In genomic region chr12:68839183-68840147, GRCh38 we compare ENCODE assay signal across 30 cellular contexts. TPM values are rescaled to one million over a fixed set of nuclear protein-coding genes. Genes with fewer than 3 reads are reported as not detected.
DNase-seq lines count a peak whose midpoint lies in the region; ATAC-seq, FAIRE-seq and TF ChIP-seq lines count a peak whose summit lies in the region.
"Had no signal": no experiment of that assay in that cellular context is flagged by ENCODE, and none has a peak within 500 bp of the region (broad histone marks: within the 10 kb centered on the region; RNA-seq: fewer than 3 reads in every experiment).

No MANE protein-coding gene starts in this region.

- no peak overlapping the region for H3K4me3 ChIP-seq in breast epithelium
- no peak overlapping the region for H3K4me3 ChIP-seq in GM12878
- H3K4me3 ChIP-seq: A549, esophagus muscularis mucosa, gastroesophageal sphincter, lower lobe of right lung, mucosa of descending colon, ovary, SJCRH30, stomach, vagina had no signal

- in situ Hi-C loops in GM12878 (cut with MboI): no loop called here

- TF ChIP-seq CTCF in MCF 10A (IDR thresholded peaks at IDR 0.05; ENCODE audit: unreplicated experiment) (no peak), breast epithelium (IDR thresholded peaks at IDR 0.05) (no peak), HFFc6 (IDR thresholded peaks at IDR 0.05) (no peak), GM12878 (IDR thresholded peaks at IDR 0.05 in 2 of 3, conservative IDR thresholded peaks at IDR 0.05 in 1 of 3; ENCODE audit: control insufficient read depth in 2 of 3, extremely low read depth in 1 of 3, insufficient read depth in 1 of 3, low read depth in 3 of 3, low read length in 3 of 3) (no peak), progenitor cell of endocrine pancreas (IDR thresholded peaks at IDR 0.05; ENCODE audit: unreplicated experiment) (no peak), omental fat pad (IDR thresholded peaks at IDR 0.05) (no peak)

- no peak overlapping the region for H3K9ac ChIP-seq in GM12878 (ENCODE audit: control insufficient read depth, insufficient read depth, low read length)

- H3K4me1 Mint-ChIP-seq in MCF 10A (ENCODE audit: insufficient read depth, unreplicated experiment) (peaks cover 7% of the 10 kb centered on the region), HFFc6 (ENCODE audit: low read depth) (peaks cover 20% of the 10 kb centered on the region), progenitor cell of endocrine pancreas (ENCODE audit: low read depth) (no peaks in the 10 kb centered on the region)

- FAIRE-seq in GM12878 (lab: Jason Lieb, UNC): no peak
- FAIRE-seq: A549 had no signal

- no peak for TF ChIP-seq RAD21 in GM12878 (IDR thresholded peaks at IDR 0.05; ENCODE audit: insufficient read depth, low read depth, low read length)

- H3K36me3 ChIP-seq in breast epithelium (peaks cover 4% of the 10 kb centered on the region), GM12878 (ENCODE audit: control insufficient read depth in 2 of 2, insufficient read depth in 2 of 2, low read length in 1 of 2) (peaks cover 11 to 43% of the 10 kb centered on the region in 2 experiments)
- H3K36me3 ChIP-seq: ovary had no signal

- H4K20me1 ChIP-seq in GM12878 (ENCODE audit: control insufficient read depth, insufficient read depth): no peaks in the 10 kb centered on the region

- H3K79me2 ChIP-seq in GM12878 (ENCODE audit: control insufficient read depth, insufficient read depth, low read length): no peaks in the 10 kb centered on the region; the same call in 1 of the 2 replicates

- POLR2A ChIA-PET in MCF 10A (lab: Yijun Ruan, JAX): interaction anchor here (0.8 to 2.5 kb wide), 2 partner anchors 9 to 168 kb away, joined by 4 to 15 read pairs; no protein-coding TSS in a partner anchor
- POLR2A ChIA-PET in GM12878 (lab: Charles Lee): no interaction called here

- H3K4me2 ChIP-seq in GM12878 (ENCODE audit: control insufficient read depth, insufficient read depth): no peak overlapping the region
- H3K4me2 ChIP-seq: A549 had no signal

- intact Hi-C loops in MCF 10A (cut with micrococcal nuclease): no loop called here
- intact Hi-C loops in breast epithelium (cut with DNase I; ENCODE audit: low total_unique reads): no loop called here
- intact Hi-C loops in GM12878 (cut with micrococcal nuclease; ENCODE audit: unreplicated experiment): loop anchor here (10.0 kb wide), 1 partner anchor 405 kb away; no protein-coding TSS in a partner anchor

- H3K4me1 ChIP-seq in breast epithelium (no peaks in the 10 kb centered on the region), GM12878 (ENCODE audit: control insufficient read depth, insufficient read depth, low read length) (no peaks in the 10 kb centered on the region)
- H3K4me1 ChIP-seq: lower lobe of right lung, SJCRH30, vagina had no signal

- TF ChIP-seq POLR2A in breast epithelium (IDR thresholded peaks at IDR 0.05): no peak
- TF ChIP-seq POLR2A in GM12878 (IDR thresholded peaks at IDR 0.05; ENCODE audit: low read depth, low read length): 0 out of 2 replicates have a peak, but pooled peaks have one; percentile 28

- H3K27me3 ChIP-seq in breast epithelium (no peaks in the 10 kb centered on the region), GM12878 (replicated peaks in 1 of 2; ENCODE audit: control insufficient read depth in 2 of 2, insufficient read depth in 2 of 2, low read length in 1 of 2) (no peaks in the 10 kb centered on the region)
- H3K27me3 ChIP-seq: esophagus muscularis mucosa, gastroesophageal sphincter, ovary, SJCRH30, stomach, vagina had no signal

- ATAC-seq in GM12878 (no peak; the same call in 1 of the 3 replicates), omental fat pad (ENCODE audit: low FRiP score) (no peak), HG02678 (IDR thresholded peaks at IDR 0.05; ENCODE audit: unreplicated experiment) (no peak)
- ATAC-seq: A549, gastroesophageal sphincter, lower lobe of right lung, mucosa of descending colon, right cardiac atrium, T-cell, WTC11 had no signal

- H3K4me3 Mint-ChIP-seq in MCF 10A (ENCODE audit: unreplicated experiment): no peak overlapping the region
- H3K4me3 Mint-ChIP-seq in HFFc6: no peak overlapping the region; the same call in 1 of the 2 replicates
- no peak overlapping the region for H3K4me3 Mint-ChIP-seq in progenitor cell of endocrine pancreas (ENCODE audit: low read depth)
- H3K4me3 Mint-ChIP-seq: activated CD4-positive, alpha-beta T cell treated with anti-CD3 and anti-CD28 coated beads, Interleukin-2, amount 10 ng/mL, durations not matched to agents 24 days and 14 days; CD4-positive, alpha-beta memory T cell; nephron progenitor cell; T-cell; WTC11 had no signal

- SMC1A ChIA-PET in GM12878 (lab: Charles Lee; ENCODE audit: uncharacterized antibody, unreplicated experiment): interaction anchor here (0.6 to 1.1 kb wide), 3 partner anchors 21 to 608 kb away, joined by 3 read pairs; no protein-coding TSS in a partner anchor

- TF ChIP-seq EP300 in GM12878 (IDR thresholded peaks at IDR 0.05; ENCODE audit: borderline replicate concordance in 1 of 2, control insufficient read depth in 1 of 2, low read depth in 2 of 2, low read length in 2 of 2): no peak

- no peaks in the 10 kb centered on the region for H3K9me3 ChIP-seq in breast epithelium
- H3K9me3 ChIP-seq in GM12878 (replicated peaks; ENCODE audit: control insufficient read depth, insufficient read depth, low read length): no peaks in the 10 kb centered on the region
- H3K9me3 ChIP-seq: A549, esophagus muscularis mucosa, gastroesophageal sphincter, lower lobe of right lung, mucosa of descending colon, ovary, SJCRH30, stomach, vagina had no signal

- RAD21 ChIA-PET in GM12878 (lab: Charles Lee; ENCODE audit: unreplicated experiment): no interaction called here

- H3K27ac ChIP-seq in breast epithelium (no peak overlapping the region), GM12878 (ENCODE audit: control insufficient read depth, insufficient read depth) (no peak overlapping the region)
- H3K27ac ChIP-seq: A549, esophagus muscularis mucosa, gastroesophageal sphincter, lower lobe of right lung, ovary, SJCRH30, stomach, vagina had no signal

- whole genome bisulfite sequencing in GM12878 (ENCODE audit: insufficient coverage, insufficient replicate concordance, low lambda C conversion rate, missing lambda C conversion rate): 75% methylated on average over 2 of the region's 2 CpGs

- BruUV-seq in MCF 10A (replicated peaks; lab: Mats Ljungman, UMichigan) (TSS peak; percentile 10), GM12878 (replicated peaks; lab: Mats Ljungman, UMichigan) (TSS peak; percentile 35)

- H3K27ac Mint-ChIP-seq in MCF 10A (ENCODE audit: low read depth, unreplicated experiment) (no peak overlapping the region), HFFc6 (peak overlapping the region; percentile 47), progenitor cell of endocrine pancreas (peak overlapping the region; percentile 67)
- H3K27ac Mint-ChIP-seq: activated CD4-positive, alpha-beta T cell treated with anti-CD3 and anti-CD28 coated beads, Interleukin-2, amount 10 ng/mL, durations not matched to agents 24 days and 14 days; WTC11 had no signal

- DNase-seq in MCF 10A (ENCODE audit: unreplicated experiment) (no peak), breast epithelium (ENCODE audit: low spot score in 2 of 2) (no peak), HFFc6 (no peak), GM12878 (ENCODE audit: low read depth, low spot score) (no peak), progenitor cell of endocrine pancreas (ENCODE audit: low spot score, unreplicated experiment) (no peak), omental fat pad (ENCODE audit: low spot score) (no peak), AG20443 (ENCODE audit: low spot score) (no peak)
- DNase-seq: activated CD4-positive, alpha-beta T cell treated with anti-CD3 and anti-CD28 coated beads, Interleukin-2, amount 10 ng/mL, durations not matched to agents 24 days and 14 days; CD4-positive, alpha-beta memory T cell; central memory CD4-positive, alpha-beta T cell; DMS153; lower lobe of right lung; mucosa of descending colon; NCI-H146; NCI-H2107; NCI-H446; NCI-H748 treated with DMSO at 0.1 percent for 48 hours; nephron progenitor cell; ovary; right cardiac atrium; SJCRH30; stimulated activated CD8-positive, alpha-beta memory T cell treated with anti-CD3 and anti-CD28 coated beads, Interleukin-4, amount 100 ng/mL, for 48 hours; stomach; T-cell had no signal

- no peaks in the 10 kb centered on the region for H3K27me3 Mint-ChIP-seq in MCF 10A (ENCODE audit: insufficient read depth, unreplicated experiment)
- peaks cover 20% of the 10 kb centered on the region for H3K27me3 Mint-ChIP-seq in HFFc6 (ENCODE audit: insufficient read depth)
- H3K27me3 Mint-ChIP-seq in progenitor cell of endocrine pancreas: no peaks in the 10 kb centered on the region
- H3K27me3 Mint-ChIP-seq: activated CD4-positive, alpha-beta T cell treated with anti-CD3 and anti-CD28 coated beads, Interleukin-2, amount 10 ng/mL, durations not matched to agents 24 days and 14 days; CD4-positive, alpha-beta memory T cell; T-cell had no signal

- CTCF ChIA-PET in MCF 10A (lab: Yijun Ruan, JAX) (interaction anchor here (1.5 to 1.7 kb wide), 2 partner anchors 9 to 14 kb away, joined by 4 to 11 read pairs; no protein-coding TSS in a partner anchor), GM12878 (lab: Yijun Ruan, JAX) (interaction anchor here (0.7 to 2.2 kb wide), 3 partner anchors 9 to 231 kb away, joined by 3 to 16 read pairs (median 4); no protein-coding TSS in a partner anchor)

- no peak overlapping the region for H2AFZ ChIP-seq in GM12878 (ENCODE audit: control insufficient read depth, low read depth, low read length)

- H3K36me3 Mint-ChIP-seq in MCF 10A (ENCODE audit: insufficient read depth, unreplicated experiment) (peaks cover 100% of the 10 kb centered on the region), HFFc6 (ENCODE audit: low read depth) (peaks cover 63% of the 10 kb centered on the region), progenitor cell of endocrine pancreas (ENCODE audit: insufficient read depth) (peaks cover 37% of the 10 kb centered on the region)

- H3K9me3 Mint-ChIP-seq in MCF 10A (ENCODE audit: unreplicated experiment): no peaks in the 10 kb centered on the region
- 0 out of 2 replicates have a peak, but pooled peaks cover 3% of the 10 kb centered on the region for H3K9me3 Mint-ChIP-seq in HFFc6
- H3K9me3 Mint-ChIP-seq in progenitor cell of endocrine pancreas (ENCODE audit: low read depth): no peaks in the 10 kb centered on the region
- H3K9me3 Mint-ChIP-seq: activated CD4-positive, alpha-beta T cell treated with anti-CD3 and anti-CD28 coated beads, Interleukin-2, amount 10 ng/mL, durations not matched to agents 24 days and 14 days; CD4-positive, alpha-beta memory T cell; nephron progenitor cell; T-cell; WTC11 had no signal

RNA-seq across cellular contexts. Expression of gene MDM2, which starts 31.5 kb away (rescaled TPM):
- 353 and 383 TPM in 2 replicates for total RNA-seq in MCF 10A (2022)
- total RNA-seq in breast epithelium: 10 to 100 TPM; 69.4 to 73.3 (median 71.8) TPM
- total RNA-seq in HFFc6 (2021; fragmentation: NEBNext Ultra II Directional; extraction: Animal tissue kit (Norgen Biotek cat#: 25700)): 100 to 1,000 TPM; 216 to 270 (median 236) TPM
- total RNA-seq in GM12878 (2013; cell fraction: nucleolus; rRNA removed): 439 and 462 TPM in 2 replicates
- total RNA-seq in GM12878 (2014; rRNA removed): 88.1 and 113 TPM in 2 replicates
- 158 and 173 TPM in 2 replicates for total RNA-seq in GM12878 (2014; rRNA removed; fragmentation: Illumina TruSeq; extraction: Trizol)
- 164 and 174 TPM in 2 replicates for total RNA-seq in GM12878 (2021)
- polyA plus RNA-seq in GM12878 (2011; ENCODE audit: low read depth): 27.8 TPM
- polyA plus RNA-seq in GM12878 (2011; rRNA removed): 82.0 and 136 TPM in 2 replicates
- polyA plus RNA-seq in GM12878 (2011; cell fraction: cytosol; rRNA removed): 28.3 and 34.4 TPM in 2 replicates
- 41.5 and 94.7 TPM in 2 replicates for polyA plus RNA-seq in GM12878 (2011; cell fraction: nucleus; rRNA removed)
- polyA plus RNA-seq in GM12878 (2012): 55.6 and 89.6 TPM in 2 replicates
- polyA plus RNA-seq in GM12878 (2014; fragmentation: Illumina TruSeq; extraction: Trizol): 75.8 and 104 TPM in 2 replicates
- 10 to 100 TPM; 48.2 to 65.8 TPM for polyA plus RNA-seq in GM12878 (2014; fragmentation: Nextera tagmentation; extraction: Ambion mirVana)
- polyA plus RNA-seq in GM12878 (2014; rRNA removed): 56.8 and 77.8 TPM in 2 replicates
- 100 to 1,000 TPM; 145 to 171 TPM for polyA plus RNA-seq in GM12878 (2016; fragmentation: Nextera tagmentation; extraction: Ambion mirVana)
- polyA minus RNA-seq in GM12878 (2011; rRNA and poly(A)+ RNA removed): 154 and 263 TPM in 2 replicates
- 97.2 and 107 TPM in 2 replicates for polyA minus RNA-seq in GM12878 (2011; cell fraction: cytosol; rRNA and poly(A)+ RNA removed)
- 157 and 218 TPM in 2 replicates for polyA minus RNA-seq in GM12878 (2011; cell fraction: nucleus; rRNA and poly(A)+ RNA removed)
- total RNA-seq in progenitor cell of endocrine pancreas: 153 and 159 TPM in 2 replicates
- 10 to 100 TPM; 44.3 to 84.2 (median 70.1) TPM for total RNA-seq in omental fat pad
